13 cellular contexts compared by ENCODE assay signal in the genomic region with DNA sequence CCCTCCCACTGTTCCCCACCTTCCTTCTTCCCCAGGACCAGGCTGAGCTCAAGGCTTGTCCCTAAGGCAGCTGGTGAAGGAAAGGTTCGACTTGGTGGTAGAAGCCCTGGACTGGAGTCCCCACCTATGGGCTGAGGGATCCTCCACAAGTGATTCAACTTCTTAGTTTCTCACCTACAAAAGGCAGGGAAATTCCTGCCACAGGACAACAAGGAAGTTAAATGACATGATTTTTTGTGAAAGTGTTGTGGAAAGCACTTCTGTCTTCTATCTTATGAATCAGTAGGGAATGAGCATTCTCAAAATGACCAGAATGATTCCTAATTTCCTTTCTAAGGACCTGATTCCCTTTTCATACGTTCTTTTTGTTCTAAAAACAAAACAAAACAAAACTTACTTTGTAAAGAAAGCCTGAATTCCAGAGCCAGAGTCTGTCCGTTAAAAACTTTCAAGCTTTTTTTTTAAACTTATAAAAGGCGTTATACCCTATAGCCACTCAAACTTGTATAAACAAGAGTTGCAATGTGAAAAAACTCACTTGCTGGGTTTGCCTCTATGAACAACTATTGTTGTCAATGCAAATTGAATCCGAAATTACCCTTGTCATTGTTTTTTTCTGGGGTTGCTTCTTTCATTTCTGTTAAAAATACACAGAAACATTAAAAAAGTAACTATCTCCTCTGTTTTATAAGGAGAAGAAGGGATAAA. TPM values are rescaled to one million over a fixed set of nuclear protein-coding genes. Genes with fewer than 3 reads are reported as not detected.
DNase-seq lines count a peak whose midpoint lies in the region; ATAC-seq, FAIRE-seq and TF ChIP-seq lines count a peak whose summit lies in the region.
"Had no signal": no experiment of that assay in that cellular context is flagged by ENCODE, and none has a peak within 500 bp of the region (broad histone marks: within the 10 kb centered on the region; RNA-seq: fewer than 3 reads in every experiment).

No MANE protein-coding gene starts in this region.

- no peaks in the 10 kb centered on the region for H3K36me3 ChIP-seq in PC-9 (ENCODE audit: low read depth)
- H3K36me3 ChIP-seq: ascending aorta, WERI-Rb-1 had no signal

- peak; percentile 34 for ATAC-seq in GM19025 (IDR thresholded peaks at IDR 0.05; ENCODE audit: low read depth, unreplicated experiment)
- peak; percentile 40 for ATAC-seq in HG02642 (IDR thresholded peaks at IDR 0.05; ENCODE audit: poor library complexity, unreplicated experiment)

- no peak for DNase-seq in activated naive CD8-positive, alpha-beta T cell treated with anti-CD3 and anti-CD28 coated beads for 36 hours
- DNase-seq in renal cortical epithelial cell (ENCODE audit: low read depth), result peak; percentile 47
- no peak for DNase-seq in dedifferentiated amniotic fluid mesenchymal stem cell (ENCODE audit: extremely low spot score)
- DNase-seq in urothelium cell line (ENCODE audit: low spot score), result no peak
- DNase-seq in HK-2 (ENCODE audit: unreplicated experiment), result no peak
- DNase-seq in PC-9, result no peak
- DNase-seq: DND-41, GOT3, WERI-Rb-1 had no signal

- H4K20me1 ChIP-seq in PC-9 (ENCODE audit: insufficient read depth), result no peaks in the 10 kb centered on the region

- no peak overlapping the region for H3K4me2 ChIP-seq in PC-9

- H3K9me3 ChIP-seq in PC-9 (ENCODE audit: insufficient read depth, low read depth), result no peaks in the 10 kb centered on the region
- H3K9me3 ChIP-seq: ascending aorta had no signal

- H2AFZ ChIP-seq in PC-9, result no peak overlapping the region

- H3F3A ChIP-seq in PC-9 (ENCODE audit: insufficient read depth, low read depth), result no peaks in the 10 kb centered on the region

- peak overlapping the region; percentile 43 for H3K27ac Mint-ChIP-seq in activated naive CD8-positive, alpha-beta T cell treated with anti-CD3 and anti-CD28 coated beads for 36 hours
- H3K27ac Mint-ChIP-seq: mesothelial cell of epicardium had no signal

- no peaks in the 10 kb centered on the region for H3K36me3 Mint-ChIP-seq in activated naive CD8-positive, alpha-beta T cell treated with anti-CD3 and anti-CD28 coated beads for 36 hours
- H3K36me3 Mint-ChIP-seq: mesothelial cell of epicardium had no signal

- no peak overlapping the region for H3K4me3 Mint-ChIP-seq in activated naive CD8-positive, alpha-beta T cell treated with anti-CD3 and anti-CD28 coated beads for 36 hours
- H3K4me3 Mint-ChIP-seq: mesothelial cell of epicardium had no signal

- H3K4me1 Mint-ChIP-seq in activated naive CD8-positive, alpha-beta T cell treated with anti-CD3 and anti-CD28 coated beads for 36 hours, result peaks cover 22% of the 10 kb centered on the region

- H3K27ac ChIP-seq in PC-9, result no peak overlapping the region
- H3K27ac ChIP-seq: ascending aorta, WERI-Rb-1 had no signal

- H3K9me2 ChIP-seq in PC-9 (ENCODE audit: insufficient read depth), result no peaks in the 10 kb centered on the region

- peaks cover 6% of the 10 kb centered on the region for H3K27me3 Mint-ChIP-seq in activated naive CD8-positive, alpha-beta T cell treated with anti-CD3 and anti-CD28 coated beads for 36 hours

- intact Hi-C loops in PC-9 (cut with micrococcal nuclease; ENCODE audit: unreplicated experiment), result no loop called here

- H3K9me3 Mint-ChIP-seq in activated naive CD8-positive, alpha-beta T cell treated with anti-CD3 and anti-CD28 coated beads for 36 hours, result no peaks in the 10 kb centered on the region
- H3K9me3 Mint-ChIP-seq: mesothelial cell of epicardium had no signal

- no peak for TF ChIP-seq CTCF in PC-9 (conservative IDR thresholded peaks at IDR 0.05)

- H3K4me3 ChIP-seq in PC-9, result no peak overlapping the region
- H3K4me3 ChIP-seq: ascending aorta had no signal

- BruUV-seq in PC-9 (replicated peaks; lab: Mats Ljungman, UMichigan), result no TSS peak

- H3K27me3 ChIP-seq in PC-9 (ENCODE audit: insufficient read depth, low read depth), result peaks cover 16% of the 10 kb centered on the region; the same call in 1 of the 2 replicates
- H3K27me3 ChIP-seq: ascending aorta had no signal

- H3K79me2 ChIP-seq in PC-9 (ENCODE audit: low read depth), result no peaks in the 10 kb centered on the region

- FAIRE-seq in urothelium cell line (lab: Jason Lieb, UNC), result no peak

- no peaks in the 10 kb centered on the region for H3K4me1 ChIP-seq in PC-9 (replicated peaks; ENCODE audit: insufficient read depth)

- POLR2A ChIA-PET in PC-9 (lab: Charles Lee; ENCODE audit: unreplicated experiment), result no interaction called here

- CTCF ChIA-PET in PC-9 (lab: Charles Lee), result no interaction called here

RNA-seq across cellular contexts. Expression of gene KCNJ15, which starts 12.2 kb away (rescaled TPM):
- total RNA-seq in activated naive CD8-positive, alpha-beta T cell treated with anti-CD3 and anti-CD28 coated beads for 36 hours, result 1 to 10 TPM in 1 of 2 experiments, under 1 TPM in 1; 0.36 to 1.1 TPM
- 172 and 319 TPM in 2 replicates for total RNA-seq in renal cortical epithelial cell
- not detected in 2 replicates for total RNA-seq in PC-9 (2021)

Comparison
In these comparisons a context has a peak if more than half of its experiments do, and no peak if none do; other contexts are left out.
1. RNA of gene KCNJ15, which starts 12.2 kb away (total RNA-seq): 172 to 319 TPM in renal cortical epithelial cell; 0.36 to 1.1 TPM in activated naive CD8-positive, alpha-beta T cell treated with anti-CD3 and anti-CD28 coated beads for 36 hours and not detected in PC-9; every median in the first group is over 10 times any median in the second.